ENCODE assay signal across 1 cellular context in the genomic region with DNA sequence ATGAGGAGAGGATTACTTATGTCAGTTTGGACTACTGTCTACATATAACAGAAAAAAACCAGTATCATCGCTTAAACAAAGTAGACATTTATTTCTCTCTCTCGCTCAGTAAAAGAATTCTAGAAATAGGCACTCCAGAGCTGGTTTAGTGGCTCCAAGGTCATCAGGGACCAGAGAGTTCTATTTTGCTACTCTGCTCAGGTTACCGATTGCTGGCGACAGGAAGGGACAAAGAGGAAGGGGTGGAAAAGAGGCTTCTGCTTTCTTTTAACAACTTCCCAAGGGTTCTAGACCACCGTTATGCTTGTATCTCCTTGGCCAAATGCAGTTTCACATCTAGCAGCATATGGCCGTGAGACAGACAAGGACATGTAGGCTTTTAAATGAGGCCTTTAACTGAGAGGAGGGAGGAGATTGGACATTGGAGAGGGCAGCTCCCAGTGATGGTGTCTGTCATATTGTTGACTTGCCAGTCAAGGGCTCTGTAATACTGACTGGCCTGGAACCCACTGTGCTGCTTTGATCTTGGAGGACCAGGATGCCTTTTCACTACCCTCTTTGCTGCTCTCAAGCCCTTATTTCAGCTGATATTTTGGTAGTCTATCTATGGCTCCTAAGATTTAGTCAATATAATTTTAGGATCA.
A peak's percentile ranks its signal among the peaks of the same experiment; 100 is the strongest.
TF ChIP-seq lines count a peak whose summit lies in the region.

No MANE protein-coding gene starts in this region.

TF ChIP-seq in HepG2, 621 proteins besides CTCF, POLR2A, EP300 and RAD21 (continued from another document):
- TF ChIP-seq SP5 (CRISPR knock-in tag; IDR thresholded peaks at IDR 0.05; ENCODE audit: borderline replicate concordance, low read depth), result no peak
- TF ChIP-seq MXD4 (CRISPR knock-in tag; IDR thresholded peaks at IDR 0.05), result 0 out of 2 replicates have a peak, but pooled peaks have one; percentile 22
- TF ChIP-seq HMG20B (CRISPR knock-in tag; conservative IDR thresholded peaks at IDR 0.05), result no peak
- TF ChIP-seq U2AF1 (optimal IDR thresholded peaks at IDR 0.05; ENCODE audit: low read depth, low read length), result no peak
- TF ChIP-seq NFE2 (CRISPR knock-in tag; IDR thresholded peaks at IDR 0.05), result no peak
- TF ChIP-seq ELK4 (CRISPR knock-in tag; IDR thresholded peaks at IDR 0.05; ENCODE audit: borderline replicate concordance), result no peak
- no peak for TF ChIP-seq STAT6 (CRISPR knock-in tag; IDR thresholded peaks at IDR 0.05; ENCODE audit: borderline replicate concordance)
- TF ChIP-seq, protein P1, sequence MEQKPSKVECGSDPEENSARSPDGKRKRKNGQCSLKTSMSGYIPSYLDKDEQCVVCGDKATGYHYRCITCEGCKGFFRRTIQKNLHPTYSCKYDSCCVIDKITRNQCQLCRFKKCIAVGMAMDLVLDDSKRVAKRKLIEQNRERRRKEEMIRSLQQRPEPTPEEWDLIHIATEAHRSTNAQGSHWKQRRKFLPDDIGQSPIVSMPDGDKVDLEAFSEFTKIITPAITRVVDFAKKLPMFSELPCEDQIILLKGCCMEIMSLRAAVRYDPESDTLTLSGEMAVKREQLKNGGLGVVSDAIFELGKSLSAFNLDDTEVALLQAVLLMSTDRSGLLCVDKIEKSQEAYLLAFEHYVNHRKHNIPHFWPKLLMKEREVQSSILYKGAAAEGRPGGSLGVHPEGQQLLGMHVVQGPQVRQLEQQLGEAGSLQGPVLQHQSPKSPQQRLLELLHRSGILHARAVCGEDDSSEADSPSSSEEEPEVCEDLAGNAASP (CRISPR knock-in tag; IDR thresholded peaks at IDR 0.05; ENCODE audit: borderline replicate concordance), result no peak
- no peak for TF ChIP-seq PCBP2 (optimal IDR thresholded peaks at IDR 0.05; ENCODE audit: low read depth, low read length, poor library complexity, severe bottlenecking)
- TF ChIP-seq, protein P2, sequence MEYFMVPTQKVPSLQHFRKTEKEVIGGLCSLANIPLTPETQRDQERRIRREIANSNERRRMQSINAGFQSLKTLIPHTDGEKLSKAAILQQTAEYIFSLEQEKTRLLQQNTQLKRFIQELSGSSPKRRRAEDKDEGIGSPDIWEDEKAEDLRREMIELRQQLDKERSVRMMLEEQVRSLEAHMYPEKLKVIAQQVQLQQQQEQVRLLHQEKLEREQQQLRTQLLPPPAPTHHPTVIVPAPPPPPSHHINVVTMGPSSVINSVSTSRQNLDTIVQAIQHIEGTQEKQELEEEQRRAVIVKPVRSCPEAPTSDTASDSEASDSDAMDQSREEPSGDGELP (IDR thresholded peaks at IDR 0.05; ENCODE audit: borderline replicate concordance, low read depth), result no peak
- TF ChIP-seq ZNF713 (CRISPR knock-in tag; IDR thresholded peaks at IDR 0.05), result no peak
- TF ChIP-seq ZNF792 (CRISPR knock-in tag; IDR thresholded peaks at IDR 0.05), result no peak
- TF ChIP-seq ZNF317 (CRISPR knock-in tag; IDR thresholded peaks at IDR 0.05), result peak; percentile 93
- no peak for TF ChIP-seq EED (CRISPR knock-in tag; IDR thresholded peaks at IDR 0.05)
- no peak for TF ChIP-seq ZNF18 (CRISPR knock-in tag; IDR thresholded peaks at IDR 0.05; ENCODE audit: insufficient replicate concordance)
- TF ChIP-seq SALL1 (CRISPR knock-in tag; IDR thresholded peaks at IDR 0.05), result no peak
- no peak for TF ChIP-seq ZNF761 (CRISPR knock-in tag; conservative IDR thresholded peaks at IDR 0.05)
- TF ChIP-seq RBAK (CRISPR knock-in tag; IDR thresholded peaks at IDR 0.05), result no peak
- no peak for TF ChIP-seq ZFP82 (CRISPR knock-in tag; IDR thresholded peaks at IDR 0.05; ENCODE audit: borderline replicate concordance)
- no peak for TF ChIP-seq TFDP1 (CRISPR knock-in tag; IDR thresholded peaks at IDR 0.05; ENCODE audit: borderline replicate concordance)
- TF ChIP-seq PPARG (CRISPR knock-in tag; conservative IDR thresholded peaks at IDR 0.05), result no peak
- TF ChIP-seq, protein P3, sequence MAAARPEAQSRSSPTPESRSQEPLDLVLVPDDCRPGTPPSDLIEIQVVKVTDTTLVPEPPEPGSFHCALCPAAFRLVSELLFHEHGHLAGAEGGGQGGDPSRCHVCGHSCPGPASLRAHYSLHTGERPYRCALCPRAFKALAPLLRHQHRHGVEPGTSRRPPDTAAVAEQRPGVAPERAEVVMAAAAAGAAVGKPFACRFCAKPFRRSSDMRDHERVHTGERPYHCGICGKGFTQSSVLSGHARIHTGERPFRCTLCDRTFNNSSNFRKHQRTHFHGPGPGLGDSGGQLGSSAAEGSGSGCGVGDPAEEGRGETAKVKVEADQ (CRISPR knock-in tag; IDR thresholded peaks at IDR 0.05; ENCODE audit: borderline replicate concordance), result no peak
- TF ChIP-seq ZNF136 (CRISPR knock-in tag; IDR thresholded peaks at IDR 0.05; ENCODE audit: low read depth), result no peak
- no peak for TF ChIP-seq HOXD1 (CRISPR knock-in tag; IDR thresholded peaks at IDR 0.05)
- peak; percentile 72; the same call in 1 of the 2 replicates for TF ChIP-seq SIX1 (CRISPR knock-in tag; IDR thresholded peaks at IDR 0.05; ENCODE audit: borderline replicate concordance)
- TF ChIP-seq ZNF788 (CRISPR knock-in tag; IDR thresholded peaks at IDR 0.05; ENCODE audit: borderline replicate concordance), result no peak
- TF ChIP-seq, protein P4, sequence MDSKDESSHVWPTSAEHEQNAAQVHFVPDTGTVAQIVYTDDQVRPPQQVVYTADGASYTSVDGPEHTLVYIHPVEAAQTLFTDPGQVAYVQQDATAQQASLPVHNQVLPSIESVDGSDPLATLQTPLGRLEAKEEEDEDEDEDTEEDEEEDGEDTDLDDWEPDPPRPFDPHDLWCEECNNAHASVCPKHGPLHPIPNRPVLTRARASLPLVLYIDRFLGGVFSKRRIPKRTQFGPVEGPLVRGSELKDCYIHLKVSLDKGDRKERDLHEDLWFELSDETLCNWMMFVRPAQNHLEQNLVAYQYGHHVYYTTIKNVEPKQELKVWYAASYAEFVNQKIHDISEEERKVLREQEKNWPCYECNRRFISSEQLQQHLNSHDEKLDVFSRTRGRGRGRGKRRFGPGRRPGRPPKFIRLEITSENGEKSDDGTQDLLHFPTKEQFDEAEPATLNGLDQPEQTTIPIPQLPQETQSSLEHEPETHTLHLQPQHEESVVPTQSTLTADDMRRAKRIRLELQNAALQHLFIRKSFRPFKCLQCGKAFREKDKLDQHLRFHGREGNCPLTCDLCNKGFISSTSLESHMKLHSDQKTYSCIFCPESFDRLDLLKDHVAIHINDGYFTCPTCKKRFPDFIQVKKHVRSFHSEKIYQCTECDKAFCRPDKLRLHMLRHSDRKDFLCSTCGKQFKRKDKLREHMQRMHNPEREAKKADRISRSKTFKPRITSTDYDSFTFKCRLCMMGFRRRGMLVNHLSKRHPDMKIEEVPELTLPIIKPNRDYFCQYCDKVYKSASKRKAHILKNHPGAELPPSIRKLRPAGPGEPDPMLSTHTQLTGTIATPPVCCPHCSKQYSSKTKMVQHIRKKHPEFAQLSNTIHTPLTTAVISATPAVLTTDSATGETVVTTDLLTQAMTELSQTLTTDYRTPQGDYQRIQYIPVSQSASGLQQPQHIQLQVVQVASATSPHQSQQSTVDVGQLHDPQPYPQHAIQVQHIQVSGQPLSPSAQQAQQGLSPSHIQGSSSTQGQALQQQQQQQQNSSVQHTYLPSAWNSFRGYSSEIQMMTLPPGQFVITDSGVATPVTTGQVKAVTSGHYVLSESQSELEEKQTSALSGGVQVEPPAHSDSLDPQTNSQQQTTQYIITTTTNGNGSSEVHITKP (CRISPR knock-in tag; IDR thresholded peaks at IDR 0.05; ENCODE audit: low read depth), result peak; percentile 63; the same call in 1 of the 2 replicates
- no peak for TF ChIP-seq REPIN1 (CRISPR knock-in tag; IDR thresholded peaks at IDR 0.05; ENCODE audit: borderline replicate concordance, low read depth)
- no peak for TF ChIP-seq THAP11 (CRISPR knock-in tag; IDR thresholded peaks at IDR 0.05)
- TF ChIP-seq ASH2L (IDR thresholded peaks at IDR 0.05; ENCODE audit: insufficient read length, low read depth, low read length), result peak; percentile 38
- no peak for TF ChIP-seq SNRNP70 (IDR thresholded peaks at IDR 0.05; ENCODE audit: low read depth, low read length)
